ENCODE assay signal across 17 cellular contexts in genomic region chr1:153932593-153933131, GRCh38. TPM values are rescaled to one million over a fixed set of nuclear protein-coding genes. Genes with fewer than 3 reads are reported as not detected.
A peak's percentile ranks its signal among the peaks of the same experiment; 100 is the strongest.
DNase-seq lines count a peak whose midpoint lies in the region; ATAC-seq and TF ChIP-seq lines count a peak whose summit lies in the region.
"Had no signal": no experiment of that assay in that cellular context is flagged by ENCODE, and none has a peak within 500 bp of the region (broad histone marks: within the 10 kb centered on the region; RNA-seq: fewer than 3 reads in every experiment).

No MANE protein-coding gene starts in this region.

- H4K20me1 ChIP-seq in osteoblast (ENCODE audit: insufficient read depth, low read length): no peaks in the 10 kb centered on the region

- H3K36me3 ChIP-seq in H7 (replicated peaks; ENCODE audit: control insufficient read depth, insufficient read depth, low read length) (peaks cover 32% of the 10 kb centered on the region), osteoblast (ENCODE audit: insufficient read depth, low read length) (peaks cover 45% of the 10 kb centered on the region)

- ATAC-seq in GM18867 (IDR thresholded peaks at IDR 0.05; ENCODE audit: unreplicated experiment) (no peak), GM18502 (IDR thresholded peaks at IDR 0.05; ENCODE audit: poor library complexity, unreplicated experiment) (no peak)

- no peaks in the 10 kb centered on the region for H3K9me3 ChIP-seq in osteoblast (ENCODE audit: low read depth, low read length)
- H3K9me3 ChIP-seq: BLaER1 treated with 17β-estradiol and CSF1 and Interleukin-3, amounts not matched to agents 10 nM and 100 nM; HAP-1 had no signal

- H3K4me1 ChIP-seq in osteoblast (ENCODE audit: insufficient read depth, low read length): peaks cover 12% of the 10 kb centered on the region
- H3K4me1 ChIP-seq: HAP-1 had no signal

- H3K79me2 ChIP-seq in osteoblast (ENCODE audit: insufficient read depth, low read length): no peaks in the 10 kb centered on the region

- H3K27ac ChIP-seq in angular gyrus (ENCODE audit: low read depth, low read length): peak overlapping the region; percentile 2
- no peak overlapping the region for H3K27ac ChIP-seq in osteoblast (ENCODE audit: low read depth, low read length)
- H3K27ac ChIP-seq: BLaER1 treated with 17β-estradiol and CSF1 and Interleukin-3, amounts not matched to agents 10 nM and 100 nM had no signal

- no peak overlapping the region for H2AFZ ChIP-seq in osteoblast (ENCODE audit: low read length)

- H3K4me3 ChIP-seq in H7 (ENCODE audit: insufficient read depth, low read depth, low read length): no peak overlapping the region
- no peak overlapping the region for H3K4me3 ChIP-seq in osteoblast (ENCODE audit: insufficient read depth, low read length)
- H3K4me3 ChIP-seq: BLaER1 treated with 17β-estradiol and CSF1 and Interleukin-3, amounts not matched to agents 10 nM and 100 nM; HAP-1 had no signal

- H3K4me2 ChIP-seq in osteoblast (ENCODE audit: insufficient read depth, low read length): no peak overlapping the region
- H3K4me2 ChIP-seq: BLaER1 treated with 17β-estradiol and CSF1 and Interleukin-3, amounts not matched to agents 10 nM and 100 nM had no signal

- TF ChIP-seq CTCF in osteoblast (IDR thresholded peaks at IDR 0.05; ENCODE audit: extremely low read depth, low read depth, low read length): no peak

- DNase-seq in H7 (peak; percentile 37), epidermal melanocyte (ENCODE audit: insufficient read length, low spot score) (peak; percentile 3), osteoblast (ENCODE audit: insufficient read length, low spot score, missing footprints) (peak; percentile 59), HUDEP-2 (lab: John Stamatoyannopoulos, UW; ENCODE audit: unreplicated experiment in 76 of 76) (no peak), inferior parietal cortex (ENCODE audit: extremely low spot score) (no peak)
- DNase-seq: DMS79, KBM-7, MV-4-11, NCI-H1694 treated with DMSO at 0.1 percent for 48 hours, NCI-H510A treated with DMSO at 0.1 percent for 48 hours, NCI-H774, Right ventricle myocardium superior had no signal

- H3K27me3 ChIP-seq in H7 (ENCODE audit: control insufficient read depth, insufficient read depth, low read length) (no peaks in the 10 kb centered on the region), osteoblast (ENCODE audit: insufficient read depth, low read length) (no peaks in the 10 kb centered on the region)
- H3K27me3 ChIP-seq: BLaER1 treated with 17β-estradiol and CSF1 and Interleukin-3, amounts not matched to agents 10 nM and 100 nM had no signal

RNA-seq across cellular contexts. Expression of gene GATAD2B, which starts 9.9 kb away (rescaled TPM):
- 8.9 and 10.9 TPM in 2 replicates for total RNA-seq in H7 (2014; rRNA removed; shearing (Covaris generic))
- 9.7 and 11.6 TPM in 2 replicates for total RNA-seq in osteoblast

RNA-seq across cellular contexts. Expression of gene DENND4B, which starts 13.9 kb away (rescaled TPM):
- total RNA-seq in H7 (2014; rRNA removed; shearing (Covaris generic)): 41.9 and 57.0 TPM in 2 replicates
- total RNA-seq in osteoblast: 26.8 and 27.5 TPM in 2 replicates

RNA-seq across cellular contexts. Expression of gene CRTC2, which starts 25.8 kb away (rescaled TPM):
- 17.1 and 22.4 TPM in 2 replicates for total RNA-seq in H7 (2014; rRNA removed; shearing (Covaris generic))
- total RNA-seq in osteoblast: 4.7 and 6.8 TPM in 2 replicates

RNA-seq across cellular contexts. Expression of gene SLC39A1, which starts 30.7 kb away (rescaled TPM):
- total RNA-seq in H7 (2014; rRNA removed; shearing (Covaris generic)): 310 and 377 TPM in 2 replicates
- total RNA-seq in osteoblast: 96.3 and 99.0 TPM in 2 replicates

RNA-seq across cellular contexts. Expression of gene CREB3L4, which starts 35.0 kb away (rescaled TPM):
- total RNA-seq in H7 (2014; rRNA removed; shearing (Covaris generic)): 58.2 and 81.2 TPM in 2 replicates
- 7.2 and 8.8 TPM in 2 replicates for total RNA-seq in osteoblast

Comparison
In these comparisons a context has a peak if more than half of its experiments do, and no peak if none do; other contexts are left out.
1. DNase-seq: peak in H7 (single experiment), epidermal melanocyte (single experiment) and osteoblast (single experiment); none in HUDEP-2 (0 of 76) and inferior parietal cortex (single experiment).